1 cellular context compared by ENCODE assay signal in the genomic region with DNA sequence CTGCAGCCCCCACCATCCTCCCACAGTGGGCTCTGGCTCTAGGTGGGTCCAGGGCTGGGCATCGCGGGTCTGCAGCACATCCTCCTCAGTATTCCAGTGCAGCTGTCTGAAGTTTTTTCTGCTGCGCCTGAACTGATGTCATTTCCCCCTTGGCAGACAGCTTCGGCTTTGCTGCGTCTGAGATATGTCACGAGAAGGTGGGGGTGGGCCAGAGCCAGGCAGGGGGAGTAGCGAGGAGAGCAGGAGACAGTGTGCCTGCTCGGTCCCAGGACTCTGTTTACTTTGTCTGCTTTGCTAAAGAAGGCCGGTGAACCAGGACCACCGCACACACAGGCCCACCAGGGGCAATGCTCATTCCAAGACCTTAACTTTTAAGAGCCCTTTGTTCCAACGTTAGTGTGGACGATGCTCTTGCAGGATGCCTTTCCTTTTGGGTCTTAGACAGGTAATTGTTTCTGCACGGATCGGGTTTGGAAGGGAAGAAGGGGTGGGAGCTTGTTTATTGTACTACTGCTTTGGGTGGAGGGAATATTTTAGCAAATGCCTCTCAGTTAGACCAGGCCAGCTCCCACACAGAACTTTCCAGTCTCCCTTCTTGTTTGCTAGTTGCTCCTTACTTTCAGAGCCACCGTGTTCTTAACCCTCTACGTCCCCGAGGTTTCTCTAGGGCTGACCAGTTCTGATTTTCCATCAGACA.
TF ChIP-seq lines count a peak whose summit lies in the region.

No MANE protein-coding gene starts in this region.

TF ChIP-seq in SK-N-SH, 30 proteins besides CTCF, POLR2A, EP300 and RAD21 (continued from another document):
- TF ChIP-seq FOSL2 (IDR thresholded peaks at IDR 0.05; ENCODE audit: borderline replicate concordance, low read depth) (no peak), RCOR1 (IDR thresholded peaks at IDR 0.05; ENCODE audit: low read length) (no peak), NFIC (IDR thresholded peaks at IDR 0.05; ENCODE audit: borderline replicate concordance) (peak; percentile 65; the same call in 1 of the 2 replicates), TEAD4 (IDR thresholded peaks at IDR 0.05; ENCODE audit: borderline replicate concordance, insufficient read depth) (0 out of 2 replicates have a peak, but pooled peaks have one; percentile 8), POLR2AphosphoS5 (IDR thresholded peaks at IDR 0.05; ENCODE audit: low read depth, low read length) (peak; percentile 35; the same call in 1 of the 2 replicates), SIN3A (IDR thresholded peaks at IDR 0.05; ENCODE audit: borderline replicate concordance, low read depth, low read length) (peak; percentile 57; the same call in 1 of the 2 replicates), SMC3 (IDR thresholded peaks at IDR 0.05; ENCODE audit: low read depth, low read length) (no peak)
- TF ChIP-seq, protein P1, sequence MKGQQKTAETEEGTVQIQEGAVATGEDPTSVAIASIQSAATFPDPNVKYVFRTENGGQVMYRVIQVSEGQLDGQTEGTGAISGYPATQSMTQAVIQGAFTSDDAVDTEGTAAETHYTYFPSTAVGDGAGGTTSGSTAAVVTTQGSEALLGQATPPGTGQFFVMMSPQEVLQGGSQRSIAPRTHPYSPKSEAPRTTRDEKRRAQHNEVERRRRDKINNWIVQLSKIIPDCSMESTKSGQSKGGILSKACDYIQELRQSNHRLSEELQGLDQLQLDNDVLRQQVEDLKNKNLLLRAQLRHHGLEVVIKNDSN (IDR thresholded peaks at IDR 0.05; ENCODE audit: borderline replicate concordance, low read depth) = no peak
